In the genomic region with DNA sequence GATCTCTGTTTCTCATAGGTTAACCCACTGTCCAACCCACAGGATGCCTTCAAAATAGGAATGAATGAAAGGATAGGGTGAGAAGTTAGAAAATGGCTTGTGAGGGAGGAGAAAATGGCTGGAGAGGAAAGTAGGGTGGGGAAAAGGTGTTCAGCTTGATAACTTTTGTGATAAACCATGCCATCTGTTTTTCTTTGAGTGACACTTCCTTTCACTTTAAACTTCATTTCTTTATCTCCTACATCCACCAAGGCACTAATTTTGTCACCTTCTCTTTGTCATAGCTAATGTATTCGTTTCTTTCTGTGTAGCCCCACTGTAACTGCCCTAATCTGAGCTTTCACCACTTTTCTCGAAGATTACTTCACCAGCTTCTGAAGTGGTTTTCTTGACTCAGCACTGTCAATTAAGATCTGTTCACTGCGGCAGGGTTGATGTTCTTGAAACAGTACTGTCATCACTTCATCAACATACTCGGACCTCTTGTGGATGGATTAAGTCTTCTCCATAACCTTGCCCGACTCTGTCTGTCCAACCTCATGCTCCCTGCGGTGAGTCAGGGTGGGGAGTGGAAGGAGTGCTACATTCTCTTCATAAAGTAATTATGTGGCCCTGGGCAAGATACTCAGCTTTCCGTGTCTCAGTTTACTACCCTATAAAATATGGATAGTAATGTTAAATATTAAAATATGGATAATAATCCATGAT, we compare ENCODE assay signal across 1 cellular context.
A peak's percentile ranks its signal among the peaks of the same experiment; 100 is the strongest.
TF ChIP-seq lines count a peak whose summit lies in the region.

No MANE protein-coding gene starts in this region.

TF ChIP-seq in K562, 482 proteins besides CTCF, POLR2A, EP300 and RAD21 (continued from another document and continues in another):
- peak; percentile 86 for TF ChIP-seq ZSCAN29 (IDR thresholded peaks at IDR 0.05)
- peak; percentile 92 for TF ChIP-seq NCOA1 (IDR thresholded peaks at IDR 0.05; ENCODE audit: low read depth)
- TF ChIP-seq ZNF764 (CRISPR knock-in tag; IDR thresholded peaks at IDR 0.05; ENCODE audit: low read depth) = no peak
- TF ChIP-seq TRIM24 (IDR thresholded peaks at IDR 0.05) = peak; percentile 92 to 95
- TF ChIP-seq PTRF (tag; IDR thresholded peaks at IDR 0.05) = no peak
- TF ChIP-seq, protein P1, sequence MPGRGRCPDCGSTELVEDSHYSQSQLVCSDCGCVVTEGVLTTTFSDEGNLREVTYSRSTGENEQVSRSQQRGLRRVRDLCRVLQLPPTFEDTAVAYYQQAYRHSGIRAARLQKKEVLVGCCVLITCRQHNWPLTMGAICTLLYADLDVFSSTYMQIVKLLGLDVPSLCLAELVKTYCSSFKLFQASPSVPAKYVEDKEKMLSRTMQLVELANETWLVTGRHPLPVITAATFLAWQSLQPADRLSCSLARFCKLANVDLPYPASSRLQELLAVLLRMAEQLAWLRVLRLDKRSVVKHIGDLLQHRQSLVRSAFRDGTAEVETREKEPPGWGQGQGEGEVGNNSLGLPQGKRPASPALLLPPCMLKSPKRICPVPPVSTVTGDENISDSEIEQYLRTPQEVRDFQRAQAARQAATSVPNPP (IDR thresholded peaks at IDR 0.05; ENCODE audit: borderline replicate concordance, insufficient read depth, insufficient read length) = no peak
- no peak for TF ChIP-seq KLF6 (CRISPR knock-in tag; IDR thresholded peaks at IDR 0.05; ENCODE audit: borderline replicate concordance)
- TF ChIP-seq ZNF561 (CRISPR knock-in tag; conservative IDR thresholded peaks at IDR 0.05) = no peak
- TF ChIP-seq, protein P2, sequence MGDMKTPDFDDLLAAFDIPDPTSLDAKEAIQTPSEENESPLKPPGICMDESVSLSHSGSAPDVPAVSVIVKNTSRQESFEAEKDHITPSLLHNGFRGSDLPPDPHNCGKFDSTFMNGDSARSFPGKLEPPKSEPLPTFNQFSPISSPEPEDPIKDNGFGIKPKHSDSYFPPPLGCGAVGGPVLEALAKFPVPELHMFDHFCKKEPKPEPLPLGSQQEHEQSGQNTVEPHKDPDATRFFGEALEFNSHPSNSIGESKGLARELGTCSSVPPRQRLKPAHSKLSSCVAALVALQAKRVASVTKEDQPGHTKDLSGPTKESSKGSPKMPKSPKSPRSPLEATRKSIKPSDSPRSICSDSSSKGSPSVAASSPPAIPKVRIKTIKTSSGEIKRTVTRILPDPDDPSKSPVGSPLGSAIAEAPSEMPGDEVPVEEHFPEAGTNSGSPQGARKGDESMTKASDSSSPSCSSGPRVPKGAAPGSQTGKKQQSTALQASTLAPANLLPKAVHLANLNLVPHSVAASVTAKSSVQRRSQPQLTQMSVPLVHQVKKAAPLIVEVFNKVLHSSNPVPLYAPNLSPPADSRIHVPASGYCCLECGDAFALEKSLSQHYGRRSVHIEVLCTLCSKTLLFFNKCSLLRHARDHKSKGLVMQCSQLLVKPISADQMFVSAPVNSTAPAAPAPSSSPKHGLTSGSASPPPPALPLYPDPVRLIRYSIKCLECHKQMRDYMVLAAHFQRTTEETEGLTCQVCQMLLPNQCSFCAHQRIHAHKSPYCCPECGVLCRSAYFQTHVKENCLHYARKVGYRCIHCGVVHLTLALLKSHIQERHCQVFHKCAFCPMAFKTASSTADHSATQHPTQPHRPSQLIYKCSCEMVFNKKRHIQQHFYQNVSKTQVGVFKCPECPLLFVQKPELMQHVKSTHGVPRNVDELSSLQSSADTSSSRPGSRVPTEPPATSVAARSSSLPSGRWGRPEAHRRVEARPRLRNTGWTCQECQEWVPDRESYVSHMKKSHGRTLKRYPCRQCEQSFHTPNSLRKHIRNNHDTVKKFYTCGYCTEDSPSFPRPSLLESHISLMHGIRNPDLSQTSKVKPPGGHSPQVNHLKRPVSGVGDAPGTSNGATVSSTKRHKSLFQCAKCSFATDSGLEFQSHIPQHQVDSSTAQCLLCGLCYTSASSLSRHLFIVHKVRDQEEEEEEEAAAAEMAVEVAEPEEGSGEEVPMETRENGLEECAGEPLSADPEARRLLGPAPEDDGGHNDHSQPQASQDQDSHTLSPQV (IDR thresholded peaks at IDR 0.05) = peak; percentile 77
- TF ChIP-seq CREM (IDR thresholded peaks at IDR 0.05; ENCODE audit: low read depth) = peak; percentile 72
- TF ChIP-seq DPF2 (IDR thresholded peaks at IDR 0.05) = peak; percentile 98
- TF ChIP-seq ZNF133 (CRISPR knock-in tag; IDR thresholded peaks at IDR 0.05) = no peak
- TF ChIP-seq POLR2B (IDR thresholded peaks at IDR 0.05; ENCODE audit: low read depth, partially characterized antibody) = peak; percentile 59
- TF ChIP-seq BDP1 (IDR thresholded peaks at IDR 0.05; ENCODE audit: insufficient read depth, insufficient read length) = no peak
- peak; percentile 58; the same call in 1 of the 2 replicates for TF ChIP-seq ZNF274 (IDR thresholded peaks at IDR 0.05; ENCODE audit: borderline replicate concordance, low read depth, low read length)
- TF ChIP-seq U2AF1 (optimal IDR thresholded peaks at IDR 0.05; ENCODE audit: low read depth, low read length) = no peak
- TF ChIP-seq CSDE1 (IDR thresholded peaks at IDR 0.05) = 0 out of 4 replicates have a peak, but pooled peaks of 1 of the 2 experiments have one; percentile 21
- peak; percentile 72; the same call in 1 of the 2 replicates for TF ChIP-seq ZNF589 (CRISPR knock-in tag; IDR thresholded peaks at IDR 0.05; ENCODE audit: low read depth)
- no peak for TF ChIP-seq FOXK1 (CRISPR knock-in tag; IDR thresholded peaks at IDR 0.05; ENCODE audit: borderline replicate concordance)
- TF ChIP-seq ETV1 (tag; conservative IDR thresholded peaks at IDR 0.05; ENCODE audit: low read depth) = peak; percentile 57
- TF ChIP-seq, protein P3, sequence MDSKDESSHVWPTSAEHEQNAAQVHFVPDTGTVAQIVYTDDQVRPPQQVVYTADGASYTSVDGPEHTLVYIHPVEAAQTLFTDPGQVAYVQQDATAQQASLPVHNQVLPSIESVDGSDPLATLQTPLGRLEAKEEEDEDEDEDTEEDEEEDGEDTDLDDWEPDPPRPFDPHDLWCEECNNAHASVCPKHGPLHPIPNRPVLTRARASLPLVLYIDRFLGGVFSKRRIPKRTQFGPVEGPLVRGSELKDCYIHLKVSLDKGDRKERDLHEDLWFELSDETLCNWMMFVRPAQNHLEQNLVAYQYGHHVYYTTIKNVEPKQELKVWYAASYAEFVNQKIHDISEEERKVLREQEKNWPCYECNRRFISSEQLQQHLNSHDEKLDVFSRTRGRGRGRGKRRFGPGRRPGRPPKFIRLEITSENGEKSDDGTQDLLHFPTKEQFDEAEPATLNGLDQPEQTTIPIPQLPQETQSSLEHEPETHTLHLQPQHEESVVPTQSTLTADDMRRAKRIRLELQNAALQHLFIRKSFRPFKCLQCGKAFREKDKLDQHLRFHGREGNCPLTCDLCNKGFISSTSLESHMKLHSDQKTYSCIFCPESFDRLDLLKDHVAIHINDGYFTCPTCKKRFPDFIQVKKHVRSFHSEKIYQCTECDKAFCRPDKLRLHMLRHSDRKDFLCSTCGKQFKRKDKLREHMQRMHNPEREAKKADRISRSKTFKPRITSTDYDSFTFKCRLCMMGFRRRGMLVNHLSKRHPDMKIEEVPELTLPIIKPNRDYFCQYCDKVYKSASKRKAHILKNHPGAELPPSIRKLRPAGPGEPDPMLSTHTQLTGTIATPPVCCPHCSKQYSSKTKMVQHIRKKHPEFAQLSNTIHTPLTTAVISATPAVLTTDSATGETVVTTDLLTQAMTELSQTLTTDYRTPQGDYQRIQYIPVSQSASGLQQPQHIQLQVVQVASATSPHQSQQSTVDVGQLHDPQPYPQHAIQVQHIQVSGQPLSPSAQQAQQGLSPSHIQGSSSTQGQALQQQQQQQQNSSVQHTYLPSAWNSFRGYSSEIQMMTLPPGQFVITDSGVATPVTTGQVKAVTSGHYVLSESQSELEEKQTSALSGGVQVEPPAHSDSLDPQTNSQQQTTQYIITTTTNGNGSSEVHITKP (IDR thresholded peaks at IDR 0.05; ENCODE audit: partially characterized antibody) = no peak
- no peak for TF ChIP-seq ETV5 (CRISPR knock-in tag; IDR thresholded peaks at IDR 0.05; ENCODE audit: low read depth)
- TF ChIP-seq, protein P4, sequence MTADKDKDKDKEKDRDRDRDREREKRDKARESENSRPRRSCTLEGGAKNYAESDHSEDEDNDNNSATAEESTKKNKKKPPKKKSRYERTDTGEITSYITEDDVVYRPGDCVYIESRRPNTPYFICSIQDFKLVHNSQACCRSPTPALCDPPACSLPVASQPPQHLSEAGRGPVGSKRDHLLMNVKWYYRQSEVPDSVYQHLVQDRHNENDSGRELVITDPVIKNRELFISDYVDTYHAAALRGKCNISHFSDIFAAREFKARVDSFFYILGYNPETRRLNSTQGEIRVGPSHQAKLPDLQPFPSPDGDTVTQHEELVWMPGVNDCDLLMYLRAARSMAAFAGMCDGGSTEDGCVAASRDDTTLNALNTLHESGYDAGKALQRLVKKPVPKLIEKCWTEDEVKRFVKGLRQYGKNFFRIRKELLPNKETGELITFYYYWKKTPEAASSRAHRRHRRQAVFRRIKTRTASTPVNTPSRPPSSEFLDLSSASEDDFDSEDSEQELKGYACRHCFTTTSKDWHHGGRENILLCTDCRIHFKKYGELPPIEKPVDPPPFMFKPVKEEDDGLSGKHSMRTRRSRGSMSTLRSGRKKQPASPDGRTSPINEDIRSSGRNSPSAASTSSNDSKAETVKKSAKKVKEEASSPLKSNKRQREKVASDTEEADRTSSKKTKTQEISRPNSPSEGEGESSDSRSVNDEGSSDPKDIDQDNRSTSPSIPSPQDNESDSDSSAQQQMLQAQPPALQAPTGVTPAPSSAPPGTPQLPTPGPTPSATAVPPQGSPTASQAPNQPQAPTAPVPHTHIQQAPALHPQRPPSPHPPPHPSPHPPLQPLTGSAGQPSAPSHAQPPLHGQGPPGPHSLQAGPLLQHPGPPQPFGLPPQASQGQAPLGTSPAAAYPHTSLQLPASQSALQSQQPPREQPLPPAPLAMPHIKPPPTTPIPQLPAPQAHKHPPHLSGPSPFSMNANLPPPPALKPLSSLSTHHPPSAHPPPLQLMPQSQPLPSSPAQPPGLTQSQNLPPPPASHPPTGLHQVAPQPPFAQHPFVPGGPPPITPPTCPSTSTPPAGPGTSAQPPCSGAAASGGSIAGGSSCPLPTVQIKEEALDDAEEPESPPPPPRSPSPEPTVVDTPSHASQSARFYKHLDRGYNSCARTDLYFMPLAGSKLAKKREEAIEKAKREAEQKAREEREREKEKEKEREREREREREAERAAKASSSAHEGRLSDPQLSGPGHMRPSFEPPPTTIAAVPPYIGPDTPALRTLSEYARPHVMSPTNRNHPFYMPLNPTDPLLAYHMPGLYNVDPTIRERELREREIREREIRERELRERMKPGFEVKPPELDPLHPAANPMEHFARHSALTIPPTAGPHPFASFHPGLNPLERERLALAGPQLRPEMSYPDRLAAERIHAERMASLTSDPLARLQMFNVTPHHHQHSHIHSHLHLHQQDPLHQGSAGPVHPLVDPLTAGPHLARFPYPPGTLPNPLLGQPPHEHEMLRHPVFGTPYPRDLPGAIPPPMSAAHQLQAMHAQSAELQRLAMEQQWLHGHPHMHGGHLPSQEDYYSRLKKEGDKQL (CRISPR knock-in tag; IDR thresholded peaks at IDR 0.05; ENCODE audit: borderline replicate concordance) = no peak
- TF ChIP-seq MCM5 (IDR thresholded peaks at IDR 0.05; ENCODE audit: low read depth) = no peak
- TF ChIP-seq ZZZ3 (IDR thresholded peaks at IDR 0.05) = no peak
- TF ChIP-seq POLR2AphosphoS2 (IDR thresholded peaks at IDR 0.05; ENCODE audit: low read length) = no peak
- TF ChIP-seq HMG20B (CRISPR knock-in tag; IDR thresholded peaks at IDR 0.05) = no peak
- TF ChIP-seq TEAD4 (IDR thresholded peaks at IDR 0.05; ENCODE audit: low read length) = peak; percentile 98
- no peak for TF ChIP-seq TEAD4 (CRISPR knock-in tag; IDR thresholded peaks at IDR 0.05; ENCODE audit: borderline replicate concordance)
- no peak for TF ChIP-seq ZNF696 (CRISPR knock-in tag; conservative IDR thresholded peaks at IDR 0.05)
- TF ChIP-seq SMARCA5 (IDR thresholded peaks at IDR 0.05) = no peak
- no peak for TF ChIP-seq TAF7 (tag; IDR thresholded peaks at IDR 0.05)
- TF ChIP-seq HDAC1 (IDR thresholded peaks at IDR 0.05) = peak; percentile 45 to 96; a peak in 2 of 4 replicates
- TF ChIP-seq ZNF583 (CRISPR knock-in tag; IDR thresholded peaks at IDR 0.05) = no peak
- TF ChIP-seq, protein P5, sequence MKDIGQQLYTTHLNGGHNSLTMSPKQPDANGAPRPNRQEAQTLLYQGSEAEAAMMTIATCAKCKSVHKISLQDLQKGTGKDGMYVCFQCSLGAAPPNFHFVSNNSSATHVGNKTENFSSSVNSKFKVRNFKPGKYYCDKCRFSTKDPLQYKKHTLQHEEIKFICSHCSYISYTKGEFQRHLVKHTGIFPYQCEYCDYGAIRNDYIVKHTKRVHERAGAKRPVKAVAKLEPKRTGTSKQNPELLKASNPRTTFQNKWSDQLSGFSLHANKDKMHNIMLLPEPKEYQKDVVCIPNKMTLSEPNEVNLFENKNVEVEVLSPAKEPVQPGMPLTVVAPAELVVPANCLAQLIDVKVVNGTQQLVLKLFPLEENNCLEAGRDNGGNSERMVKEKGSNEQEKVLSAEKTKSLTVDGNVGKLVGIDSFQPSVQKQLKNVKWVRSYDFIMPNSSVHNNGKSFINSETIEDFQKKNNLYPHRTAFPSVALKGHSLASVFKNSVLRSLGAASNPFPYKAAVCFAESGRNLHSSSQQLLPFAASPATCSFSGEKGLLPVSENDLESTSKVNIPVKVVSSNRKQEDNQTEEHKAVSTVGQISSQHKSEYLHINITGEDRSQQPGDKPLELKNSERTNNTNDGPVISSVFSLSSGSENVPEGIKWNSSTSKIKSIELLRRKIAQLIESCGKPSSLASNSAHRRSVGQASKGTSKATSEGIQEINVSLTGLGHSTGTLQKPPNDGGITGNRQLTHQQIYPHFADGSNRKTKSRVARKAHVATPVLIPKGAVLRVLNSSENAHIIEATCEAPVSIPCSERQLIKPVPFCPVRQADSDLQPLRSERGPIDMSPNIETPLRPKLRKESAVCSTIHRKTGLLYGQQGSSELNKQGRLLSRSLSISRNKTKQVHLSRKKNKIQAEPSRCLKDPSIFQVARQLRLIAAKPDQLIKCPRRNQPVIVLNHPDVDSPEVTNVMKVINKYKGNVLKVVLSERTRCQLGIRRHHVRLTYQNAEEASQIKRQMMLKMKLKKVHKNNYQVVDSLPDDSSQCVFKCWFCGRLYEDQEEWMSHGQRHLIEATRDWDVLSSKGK (CRISPR knock-in tag; IDR thresholded peaks at IDR 0.05) = no peak
- peak; percentile 92 for TF ChIP-seq NFIC (IDR thresholded peaks at IDR 0.05)
- TF ChIP-seq PHF20 (IDR thresholded peaks at IDR 0.05; ENCODE audit: partially characterized antibody) = no peak
- no peak for TF ChIP-seq CHCHD3 (CRISPR knock-in tag; IDR thresholded peaks at IDR 0.05)
- no peak for TF ChIP-seq ZNF232 (CRISPR knock-in tag; IDR thresholded peaks at IDR 0.05)
- TF ChIP-seq SRF (CRISPR knock-in tag; IDR thresholded peaks at IDR 0.05) = peak in 1 of 2 experiments; percentile 49; a peak in 1 of 4 replicates
- no peak for TF ChIP-seq ZNF143 (CRISPR knock-in tag; IDR thresholded peaks at IDR 0.05)
- peak; percentile 98 for TF ChIP-seq HDAC2 (IDR thresholded peaks at IDR 0.05)
- no peak for TF ChIP-seq HDAC6 (IDR thresholded peaks at IDR 0.05; ENCODE audit: low read depth, low read length)
- TF ChIP-seq, protein P6, sequence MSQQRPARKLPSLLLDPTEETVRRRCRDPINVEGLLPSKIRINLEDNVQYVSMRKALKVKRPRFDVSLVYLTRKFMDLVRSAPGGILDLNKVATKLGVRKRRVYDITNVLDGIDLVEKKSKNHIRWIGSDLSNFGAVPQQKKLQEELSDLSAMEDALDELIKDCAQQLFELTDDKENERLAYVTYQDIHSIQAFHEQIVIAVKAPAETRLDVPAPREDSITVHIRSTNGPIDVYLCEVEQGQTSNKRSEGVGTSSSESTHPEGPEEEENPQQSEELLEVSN (IDR thresholded peaks at IDR 0.05; ENCODE audit: borderline replicate concordance in 1 of 2, extremely low read depth in 1 of 2, insufficient read depth in 1 of 2, insufficient read length in 1 of 2, low read depth in 1 of 2, low read length in 1 of 2, poor library complexity in 1 of 2, severe bottlenecking in 1 of 2) = peak in 1 of 2 experiments; percentile 62
- peak; percentile 92 for TF ChIP-seq ATF7 (IDR thresholded peaks at IDR 0.05)
- no peak for TF ChIP-seq MECOM (CRISPR knock-in tag; IDR thresholded peaks at IDR 0.05)
- TF ChIP-seq KAT7 (CRISPR knock-in tag; IDR thresholded peaks at IDR 0.05; ENCODE audit: borderline replicate concordance) = no peak
- TF ChIP-seq RBM15 (IDR thresholded peaks at IDR 0.05; ENCODE audit: insufficient read depth, low read length) = no peak
